Comparison of ENCODE assay signal across 10 cellular contexts in genomic region chr2:44934962-44935853, GRCh38. TPM values are rescaled to one million over a fixed set of nuclear protein-coding genes. Genes with fewer than 3 reads are reported as not detected.
DNase-seq lines count a peak whose midpoint lies in the region; ATAC-seq and TF ChIP-seq lines count a peak whose summit lies in the region.
"Had no signal": no experiment of that assay in that cellular context is flagged by ENCODE, and none has a peak within 500 bp of the region (broad histone marks: within the 10 kb centered on the region; RNA-seq: fewer than 3 reads in every experiment).

No MANE protein-coding gene starts in this region.

- intact Hi-C loops in left ventricle myocardium inferior (cut with micrococcal nuclease) = no loop called here
- intact Hi-C loops in left ventricle myocardium superior (cut with micrococcal nuclease) = no loop called here

- ATAC-seq in left ventricle myocardium superior (no peak), thoracic aorta (ENCODE audit: insufficient number of reproducible peaks, low FRiP score, low read depth) (no peak), GM21423 (IDR thresholded peaks at IDR 0.05; ENCODE audit: unreplicated experiment) (no peak)
- ATAC-seq in activated CD4-positive, CD25-positive, alpha-beta regulatory T cell treated with anti-CD3 and anti-CD28 coated beads, Interleukin-2, amount 50 U/mL, for 24 hours = no peak
- ATAC-seq: activated naive CD4-positive, alpha-beta T cell treated with anti-CD3 and anti-CD28 coated beads, Interleukin-2, amount 50 U/mL, for 72 hours had no signal

- H3K36me3 ChIP-seq in left ventricle myocardium inferior (no peaks in the 10 kb centered on the region), SJCRH30 (no peaks in the 10 kb centered on the region), thoracic aorta (no peaks in the 10 kb centered on the region)
- H3K36me3 ChIP-seq: esophagus squamous epithelium had no signal

- TF ChIP-seq CTCF in left ventricle myocardium inferior (IDR thresholded peaks at IDR 0.05; ENCODE audit: borderline replicate concordance) = no peak
- TF ChIP-seq CTCF in thoracic aorta (IDR thresholded peaks at IDR 0.05) = no peak
- TF ChIP-seq CTCF in RWPE1 (conservative IDR thresholded peaks at IDR 0.05; ENCODE audit: low read depth) = no peak

- H3K4me3 ChIP-seq in left ventricle myocardium inferior = peak overlapping the region; percentile 45
- peak overlapping the region; percentile 63 for H3K4me3 ChIP-seq in SJCRH30
- peak overlapping the region; percentile 50 for H3K4me3 ChIP-seq in iPS-18c (ENCODE audit: insufficient read depth, low read depth, low read length)
- peak overlapping the region; percentile 52 for H3K4me3 ChIP-seq in thoracic aorta

- DNase-seq in left ventricle myocardium inferior (no peak), left ventricle myocardium superior (no peak), SJCRH30 (peak; percentile 71 to 77), thoracic aorta (ENCODE audit: low spot score) (no peak), RWPE1 (ENCODE audit: low spot score) (no peak)
- DNase-seq: esophagus squamous epithelium had no signal

- CTCF ChIA-PET in RWPE1 (lab: Yijun Ruan, JAX) = interaction anchor here (0.7 to 1.2 kb wide), 2 partner anchors 20 to 693 kb away, joined by 3 to 4 read pairs; no protein-coding TSS in a partner anchor

- POLR2A ChIA-PET in RWPE1 (lab: Yijun Ruan, JAX; ENCODE audit: low non-redundant PET) = no interaction called here

- H3K27ac ChIP-seq in left ventricle myocardium inferior (replicated peaks) = no peak overlapping the region
- peak overlapping the region; percentile 85 for H3K27ac ChIP-seq in SJCRH30
- no peak overlapping the region for H3K27ac ChIP-seq in thoracic aorta
- no peak overlapping the region for H3K27ac ChIP-seq in RWPE1
- H3K27ac ChIP-seq: esophagus squamous epithelium had no signal

- peaks cover 100% of the 10 kb centered on the region for H3K27me3 ChIP-seq in left ventricle myocardium inferior (ENCODE audit: low read depth)
- H3K27me3 ChIP-seq in SJCRH30 = no peaks in the 10 kb centered on the region
- peaks cover 39% of the 10 kb centered on the region for H3K27me3 ChIP-seq in thoracic aorta (replicated peaks; ENCODE audit: insufficient read depth)

- no peaks in the 10 kb centered on the region for H3K9me3 ChIP-seq in left ventricle myocardium inferior (replicated peaks)
- no peaks in the 10 kb centered on the region for H3K9me3 ChIP-seq in SJCRH30 (replicated peaks)
- peaks cover 3% of the 10 kb centered on the region for H3K9me3 ChIP-seq in iPS-18c (ENCODE audit: control insufficient read depth, insufficient read depth, low read length)
- H3K9me3 ChIP-seq in thoracic aorta = no peaks in the 10 kb centered on the region
- H3K9me3 ChIP-seq: esophagus squamous epithelium had no signal

- peaks cover 55% of the 10 kb centered on the region for H3K4me1 ChIP-seq in left ventricle myocardium inferior
- H3K4me1 ChIP-seq in SJCRH30 = no peaks in the 10 kb centered on the region; the same call in 1 of the 2 replicates
- peaks cover 13 to 51% of the 10 kb centered on the region in 2 donors for H3K4me1 ChIP-seq in thoracic aorta (ENCODE audit: control insufficient read depth in 1 of 2, low read depth in 2 of 2)

RNA-seq across cellular contexts. Expression of gene SIX3, which starts 6.3 kb away (rescaled TPM):
- not detected for total RNA-seq in left ventricle myocardium inferior
- not detected for total RNA-seq in left ventricle myocardium superior
- total RNA-seq in SJCRH30 (2014; rRNA removed; shearing (Covaris generic)) = 1.8 and 2.0 TPM in 2 replicates
- under 1 TPM in 1 of 2 donors, not detected in 1; 0.14 TPM for total RNA-seq in thoracic aorta
- total RNA-seq: activated naive CD4-positive, alpha-beta T cell treated with anti-CD3 and anti-CD28 coated beads, Interleukin-2, amount 50 U/mL, for 72 hours; esophagus squamous epithelium had no signal

Comparison
In these comparisons a context has a peak if more than half of its experiments do, and no peak if none do; other contexts are left out.
1. DNase-seq: peak in SJCRH30 (2 of 2); none in left ventricle myocardium inferior (single experiment), left ventricle myocardium superior (single experiment), thoracic aorta (single experiment) and RWPE1 (single experiment).
2. Peak in every context shown above with its lines, with median percentiles within 50 percentile points of each other: H3K4me3 ChIP-seq.